Comparison of ENCODE assay signal across 18 cellular contexts in genomic region chr1:112325504-112325903, GRCh38.
A peak's percentile ranks its signal among the peaks of the same experiment; 100 is the strongest.
DNase-seq lines count a peak whose midpoint lies in the region; ATAC-seq and TF ChIP-seq lines count a peak whose summit lies in the region.
"Had no signal": no experiment of that assay in that cellular context is flagged by ENCODE, and none has a peak within 500 bp of the region (broad histone marks: within the 10 kb centered on the region; RNA-seq: fewer than 3 reads in every experiment).

No MANE protein-coding gene starts in this region.

- no TSS peak for BruUV-seq in Calu3 (replicated peaks; lab: Mats Ljungman, UMichigan)

- H3K4me3 ChIP-seq in HEK293 (ENCODE audit: low read depth, low read length) (no peak overlapping the region), osteoblast (ENCODE audit: insufficient read depth, low read length) (no peak overlapping the region)
- H3K4me3 ChIP-seq: PC-9, upper lobe of left lung had no signal

- H3K27ac ChIP-seq in HEK293 (ENCODE audit: extremely low read depth, low read depth, low read length) (no peak overlapping the region), osteoblast (ENCODE audit: low read depth, low read length) (no peak overlapping the region)
- H3K27ac ChIP-seq: C4-2B, foreskin keratinocyte, PC-9, upper lobe of left lung had no signal

- no peaks in the 10 kb centered on the region for H3K4me1 ChIP-seq in HEK293 (ENCODE audit: control insufficient read depth, insufficient read depth, low read length)
- H3K4me1 ChIP-seq in osteoblast (ENCODE audit: insufficient read depth, low read length): no peaks in the 10 kb centered on the region
- H3K4me1 ChIP-seq: foreskin keratinocyte had no signal

- DNase-seq in NCI-H2227 (lab: John Stamatoyannopoulos, UW; ENCODE audit: unreplicated experiment) (peak; percentile 64), head of caudate nucleus (peak in 34 of 42 donors; percentile 6 to 62 (median 34)), osteoblast (ENCODE audit: insufficient read length, low spot score, missing footprints) (peak; percentile 17), foreskin melanocyte (no peak), activated T-cell treated with anti-CD3 and anti-CD28 coated beads for 4 hours (no peak), Calu3 (no peak)
- DNase-seq: activated CD4-positive, CD25-positive, alpha-beta regulatory T cell; central memory CD4-positive, alpha-beta T cell; EL; foreskin keratinocyte; naive B cell; PC-9 had no signal

- intact Hi-C loops in head of caudate nucleus (cut with DNase I): no loop called here
- intact Hi-C loops in Calu3 (cut with micrococcal nuclease; ENCODE audit: unreplicated experiment): no loop called here

- no peaks in the 10 kb centered on the region for H3K36me3 Mint-ChIP-seq in Calu3 (ENCODE audit: insufficient read depth, unreplicated experiment)
- H3K36me3 Mint-ChIP-seq: activated naive CD4-positive, alpha-beta T cell treated with anti-CD3 and anti-CD28 coated beads, Interleukin-2, amount 50 U/mL, for 24 hours; naive B cell; stimulated activated memory B cell treated with anti-CD40 and anti-IgM and Interleukin-4, amounts not matched to agents 10 μg/mL and 1 μg/mL and 100 μg/mL, for 72 hours had no signal

- H3K4me2 ChIP-seq in osteoblast (ENCODE audit: insufficient read depth, low read length): no peak overlapping the region
- H3K4me2 ChIP-seq: PC-9 had no signal

- CTCF ChIA-PET in HEK293 (lab: Yijun Ruan, JAX) (interaction anchor here (0.8 to 2.2 kb wide), 3 partner anchors 8 to 267 kb away, joined by 3 to 6 read pairs (median 4); no protein-coding TSS in a partner anchor), Calu3 (lab: Charles Lee) (no interaction called here)

- ATAC-seq in GM19395 (IDR thresholded peaks at IDR 0.05; ENCODE audit: unreplicated experiment): no peak
- ATAC-seq: foreskin keratinocyte; stimulated activated memory B cell treated with anti-CD40 and anti-IgM and Interleukin-4, amounts not matched to agents 10 μg/mL and 1 μg/mL and 100 μg/mL, for 72 hours had no signal

- H3K36me3 ChIP-seq in HEK293 (ENCODE audit: control insufficient read depth in 2 of 2, insufficient read depth in 1 of 2, low read length in 2 of 2): no peaks in the 10 kb centered on the region
- H3K36me3 ChIP-seq in osteoblast (ENCODE audit: insufficient read depth, low read length): no peaks in the 10 kb centered on the region
- H3K36me3 ChIP-seq: upper lobe of left lung had no signal

- no peaks in the 10 kb centered on the region for H3K9me3 Mint-ChIP-seq in Calu3 (ENCODE audit: low read depth, unreplicated experiment)
- H3K9me3 Mint-ChIP-seq: activated naive CD4-positive, alpha-beta T cell treated with anti-CD3 and anti-CD28 coated beads, Interleukin-2, amount 50 U/mL, for 24 hours; stimulated activated memory B cell treated with anti-CD40 and anti-IgM and Interleukin-4, amounts not matched to agents 10 μg/mL and 1 μg/mL and 100 μg/mL, for 72 hours had no signal

- H3K79me2 ChIP-seq in osteoblast (ENCODE audit: insufficient read depth, low read length): no peaks in the 10 kb centered on the region

- no peak overlapping the region for H3K4me3 Mint-ChIP-seq in Calu3 (ENCODE audit: low read depth, unreplicated experiment)
- H3K4me3 Mint-ChIP-seq: activated naive CD4-positive, alpha-beta T cell treated with anti-CD3 and anti-CD28 coated beads, Interleukin-2, amount 50 U/mL, for 24 hours; stimulated activated memory B cell treated with anti-CD40 and anti-IgM and Interleukin-4, amounts not matched to agents 10 μg/mL and 1 μg/mL and 100 μg/mL, for 72 hours had no signal

- H3K27me3 Mint-ChIP-seq in Calu3 (ENCODE audit: unreplicated experiment): peaks cover 84% of the 10 kb centered on the region

- no peaks in the 10 kb centered on the region for H4K20me1 ChIP-seq in osteoblast (ENCODE audit: insufficient read depth, low read length)

- H3K27ac Mint-ChIP-seq in Calu3 (ENCODE audit: unreplicated experiment): no peak overlapping the region
- H3K27ac Mint-ChIP-seq: activated naive CD4-positive, alpha-beta T cell treated with anti-CD3 and anti-CD28 coated beads, Interleukin-2, amount 50 U/mL, for 24 hours; naive B cell; stimulated activated memory B cell treated with anti-CD40 and anti-IgM and Interleukin-4, amounts not matched to agents 10 μg/mL and 1 μg/mL and 100 μg/mL, for 72 hours had no signal

- H3K9me3 ChIP-seq in HEK293 (ENCODE audit: control insufficient read depth, insufficient read depth, low read depth, low read length) (no peaks in the 10 kb centered on the region), osteoblast (ENCODE audit: low read depth, low read length) (no peaks in the 10 kb centered on the region)
- H3K9me3 ChIP-seq: upper lobe of left lung had no signal

- no peaks in the 10 kb centered on the region for H3K4me1 Mint-ChIP-seq in Calu3 (ENCODE audit: low read depth, unreplicated experiment)
- H3K4me1 Mint-ChIP-seq: activated naive CD4-positive, alpha-beta T cell treated with anti-CD3 and anti-CD28 coated beads, Interleukin-2, amount 50 U/mL, for 24 hours; naive B cell; stimulated activated memory B cell treated with anti-CD40 and anti-IgM and Interleukin-4, amounts not matched to agents 10 μg/mL and 1 μg/mL and 100 μg/mL, for 72 hours had no signal

- H3K27me3 ChIP-seq in osteoblast (ENCODE audit: insufficient read depth, low read length): peaks cover 11% of the 10 kb centered on the region
- H3K27me3 ChIP-seq: foreskin keratinocyte, upper lobe of left lung had no signal

- no peak for TF ChIP-seq CTCF in HEK293 (tag by site-specific recombination; IDR thresholded peaks at IDR 0.05)
- TF ChIP-seq CTCF in osteoblast (IDR thresholded peaks at IDR 0.05; ENCODE audit: extremely low read depth, low read depth, low read length): no peak
- no peak for TF ChIP-seq CTCF in Calu3 (IDR thresholded peaks at IDR 0.05; ENCODE audit: unreplicated experiment)

- H2AFZ ChIP-seq in osteoblast (ENCODE audit: low read length): no peak overlapping the region
- H2AFZ ChIP-seq: PC-9 had no signal

- POLR2A ChIA-PET in HEK293 (lab: Yijun Ruan, JAX): no interaction called here

TF ChIP-seq in HEK293, 187 proteins besides CTCF, POLR2A, EP300 and RAD21:
- TF ChIP-seq ZIC2 (tag by site-specific recombination; IDR thresholded peaks at IDR 0.05): peak; percentile 75
- TF ChIP-seq, protein P1, sequence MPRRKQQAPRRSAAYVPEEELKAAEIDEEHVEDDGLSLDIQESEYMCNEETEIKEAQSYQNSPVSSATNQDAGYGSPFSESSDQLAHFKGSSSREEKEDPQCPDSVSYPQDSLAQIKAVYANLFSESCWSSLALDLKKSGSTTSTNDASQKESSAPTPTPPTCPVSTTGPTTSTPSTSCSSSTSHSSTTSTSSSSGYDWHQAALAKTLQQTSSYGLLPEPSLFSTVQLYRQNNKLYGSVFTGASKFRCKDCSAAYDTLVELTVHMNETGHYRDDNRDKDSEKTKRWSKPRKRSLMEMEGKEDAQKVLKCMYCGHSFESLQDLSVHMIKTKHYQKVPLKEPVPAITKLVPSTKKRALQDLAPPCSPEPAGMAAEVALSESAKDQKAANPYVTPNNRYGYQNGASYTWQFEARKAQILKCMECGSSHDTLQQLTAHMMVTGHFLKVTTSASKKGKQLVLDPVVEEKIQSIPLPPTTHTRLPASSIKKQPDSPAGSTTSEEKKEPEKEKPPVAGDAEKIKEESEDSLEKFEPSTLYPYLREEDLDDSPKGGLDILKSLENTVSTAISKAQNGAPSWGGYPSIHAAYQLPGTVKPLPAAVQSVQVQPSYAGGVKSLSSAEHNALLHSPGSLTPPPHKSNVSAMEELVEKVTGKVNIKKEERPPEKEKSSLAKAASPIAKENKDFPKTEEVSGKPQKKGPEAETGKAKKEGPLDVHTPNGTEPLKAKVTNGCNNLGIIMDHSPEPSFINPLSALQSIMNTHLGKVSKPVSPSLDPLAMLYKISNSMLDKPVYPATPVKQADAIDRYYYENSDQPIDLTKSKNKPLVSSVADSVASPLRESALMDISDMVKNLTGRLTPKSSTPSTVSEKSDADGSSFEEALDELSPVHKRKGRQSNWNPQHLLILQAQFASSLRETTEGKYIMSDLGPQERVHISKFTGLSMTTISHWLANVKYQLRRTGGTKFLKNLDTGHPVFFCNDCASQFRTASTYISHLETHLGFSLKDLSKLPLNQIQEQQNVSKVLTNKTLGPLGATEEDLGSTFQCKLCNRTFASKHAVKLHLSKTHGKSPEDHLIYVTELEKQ (tag by site-specific recombination; IDR thresholded peaks at IDR 0.05; ENCODE audit: borderline replicate concordance): no peak
- TF ChIP-seq ZNF16 (tag by site-specific recombination; IDR thresholded peaks at IDR 0.05; ENCODE audit: low read depth): no peak

Comparison
In these comparisons a context has a peak if more than half of its experiments do, and no peak if none do; other contexts are left out.
1. DNase-seq: peak in NCI-H2227 (single experiment), head of caudate nucleus (34 of 42) and osteoblast (single experiment); none in foreskin melanocyte (single experiment), activated T-cell treated with anti-CD3 and anti-CD28 coated beads for 4 hours (single experiment) and Calu3 (single experiment).